8 cellular contexts compared by ENCODE assay signal in genomic region chr2:64987963-64988419, GRCh38. TPM values are rescaled to one million over a fixed set of nuclear protein-coding genes. Genes with fewer than 3 reads are reported as not detected.
DNase-seq lines count a peak whose midpoint lies in the region; ATAC-seq, FAIRE-seq and TF ChIP-seq lines count a peak whose summit lies in the region.

No MANE protein-coding gene starts in this region.

- H3K4me1 ChIP-seq in ACC112 (ENCODE audit: control insufficient read depth, insufficient read depth, low read length, unreplicated experiment) (peaks cover 9% of the 10 kb centered on the region), right atrium auricular region (peaks cover 0 to 17% of the 10 kb centered on the region in 2 donors), small intestine (ENCODE audit: control insufficient read depth in 2 of 2, insufficient read depth in 1 of 2, low read depth in 1 of 2, low read length in 1 of 2) (peaks cover 3 to 12% of the 10 kb centered on the region in 2 donors)

- H3K36me3 ChIP-seq in ACC112 (ENCODE audit: insufficient read depth, low read length) (no peaks in the 10 kb centered on the region), H7 (replicated peaks; ENCODE audit: control insufficient read depth, insufficient read depth, low read length) (no peaks in the 10 kb centered on the region), right atrium auricular region (no peaks in the 10 kb centered on the region), small intestine (ENCODE audit: control insufficient read depth in 2 of 2, insufficient read depth in 2 of 2, low read length in 2 of 2) (no peaks in the 10 kb centered on the region)

- H3K27me3 Mint-ChIP-seq in activated CD8-positive, alpha-beta T cell treated with anti-CD3 and anti-CD28 coated beads for 36 hours, result peaks cover 10% of the 10 kb centered on the region

- FAIRE-seq in small intestine (lab: Jason Lieb, UNC), result no peak

- H2AFZ ChIP-seq in ACC112 (ENCODE audit: low read length, unreplicated experiment), result peak overlapping the region; percentile 96

- intact Hi-C loops in activated CD8-positive, alpha-beta T cell treated with anti-CD3 and anti-CD28 coated beads for 36 hours (cut with micrococcal nuclease), result loop anchor here (5.0 kb wide), 3 partner anchors 41 to 71 kb away; no protein-coding TSS in a partner anchor

- H3K9me3 ChIP-seq in right atrium auricular region (no peaks in the 10 kb centered on the region), small intestine (ENCODE audit: control insufficient read depth, low read depth) (no peaks in the 10 kb centered on the region)

- peaks cover 50% of the 10 kb centered on the region for H3K4me1 Mint-ChIP-seq in activated CD8-positive, alpha-beta T cell treated with anti-CD3 and anti-CD28 coated beads for 36 hours (ENCODE audit: low read depth)

- H3K27ac Mint-ChIP-seq in activated CD8-positive, alpha-beta T cell treated with anti-CD3 and anti-CD28 coated beads for 36 hours, result peak overlapping the region; percentile 73

- H3K36me3 Mint-ChIP-seq in activated CD8-positive, alpha-beta T cell treated with anti-CD3 and anti-CD28 coated beads for 36 hours (ENCODE audit: low read depth), result peaks cover 21% of the 10 kb centered on the region

- CTCF ChIA-PET in activated CD8-positive, alpha-beta T cell treated with anti-CD3 and anti-CD28 coated beads for 36 hours (lab: Charles Lee), result interaction anchor here (0.6 to 2.0 kb wide), 8 partner anchors 9 to 465 kb away, joined by 3 to 11 read pairs (median 4); no protein-coding TSS in a partner anchor

- 3 to 6% (median 3%) methylated on average over 12 of the region's 12 CpGs for WGBS in small intestine, 3 donors

- DNase-seq in H7, result no peak
- no peak for DNase-seq in activated CD8-positive, alpha-beta T cell treated with anti-CD3 and anti-CD28 coated beads for 36 hours
- no peak for DNase-seq in right atrium auricular region (ENCODE audit: low spot score)
- DNase-seq in small intestine, result no peak
- no peak for DNase-seq in KG1 (lab: John Stamatoyannopoulos, UW)

- H3K9me3 Mint-ChIP-seq in activated CD8-positive, alpha-beta T cell treated with anti-CD3 and anti-CD28 coated beads for 36 hours, result no peaks in the 10 kb centered on the region

- H3K4me3 Mint-ChIP-seq in activated CD8-positive, alpha-beta T cell treated with anti-CD3 and anti-CD28 coated beads for 36 hours, result peak overlapping the region; percentile 73

- TF ChIP-seq CTCF in activated CD8-positive, alpha-beta T cell treated with anti-CD3 and anti-CD28 coated beads for 36 hours (IDR thresholded peaks at IDR 0.05), result no peak
- TF ChIP-seq CTCF in right atrium auricular region (IDR thresholded peaks at IDR 0.05), result no peak

- no peak for ATAC-seq in activated CD8-positive, alpha-beta T cell treated with anti-CD3 and anti-CD28 coated beads for 36 hours
- ATAC-seq in HG03457 (IDR thresholded peaks at IDR 0.05; ENCODE audit: unreplicated experiment) (no peak), HG02938 (IDR thresholded peaks at IDR 0.05; ENCODE audit: unreplicated experiment) (no peak)

- H3K79me2 ChIP-seq in ACC112 (ENCODE audit: control insufficient read depth, insufficient read depth, low read length, unreplicated experiment), result no peaks in the 10 kb centered on the region

- POLR2A ChIA-PET in activated CD8-positive, alpha-beta T cell treated with anti-CD3 and anti-CD28 coated beads for 36 hours (lab: Charles Lee), result interaction anchor here (0.7 to 1.6 kb wide), 4 partner anchors 11 to 73 kb away, joined by 3 to 5 read pairs (median 4); no protein-coding TSS in a partner anchor

- H3K27ac ChIP-seq in ACC112 (ENCODE audit: low read depth, low read length) (peak overlapping the region; percentile 92), right atrium auricular region (peak overlapping the region; percentile 91 to 95), small intestine (ENCODE audit: low read depth in 1 of 2, low read length in 1 of 2) (peak overlapping the region; percentile 74 to 93)

- H3K4me3 ChIP-seq in ACC112 (ENCODE audit: low read depth, low read length), result peak overlapping the region; percentile 88
- H3K4me3 ChIP-seq in H7 (ENCODE audit: insufficient read depth, low read depth, low read length), result peak overlapping the region; percentile 65
- peak overlapping the region; percentile 61 to 78 for H3K4me3 ChIP-seq in right atrium auricular region
- H3K4me3 ChIP-seq in small intestine (ENCODE audit: low read depth in 1 of 2, low read length in 2 of 2), result peak overlapping the region; percentile 18 to 69

- peaks cover 19% of the 10 kb centered on the region; the same call in 1 of the 2 replicates for H3K27me3 ChIP-seq in ACC112 (ENCODE audit: insufficient read depth, low read length)
- H3K27me3 ChIP-seq in H7 (ENCODE audit: control insufficient read depth, insufficient read depth, low read length), result peaks cover 44% of the 10 kb centered on the region
- no peaks in the 10 kb centered on the region for H3K27me3 ChIP-seq in right atrium auricular region
- no peaks in the 10 kb centered on the region for H3K27me3 ChIP-seq in small intestine (ENCODE audit: control insufficient read depth in 2 of 2, insufficient read depth in 2 of 2, low read length in 2 of 2)

RNA-seq across cellular contexts. Expression of gene SLC1A4, which starts 1.2 kb away (rescaled TPM):
- total RNA-seq in H7 (2014; rRNA removed; shearing (Covaris generic)), result 0.85 and 2.5 TPM in 2 replicates
- 10 to 100 TPM; 14.6 to 14.9 TPM for total RNA-seq in activated CD8-positive, alpha-beta T cell treated with anti-CD3 and anti-CD28 coated beads for 36 hours
- 1 to 10 TPM; 2.2 to 6.0 TPM for total RNA-seq in right atrium auricular region
- polyA plus RNA-seq in small intestine, result 10 to 100 TPM in 1 of 3 donors, 1 to 10 TPM in 1, under 1 TPM in 1; 0.67 to 18.7 (median 2.2) TPM
